9 cellular contexts compared by ENCODE assay signal in genomic region chr4:113682730-113683129, GRCh38.
DNase-seq lines count a peak whose midpoint lies in the region; ATAC-seq, FAIRE-seq and TF ChIP-seq lines count a peak whose summit lies in the region.
"Had no signal": no experiment of that assay in that cellular context is flagged by ENCODE, and none has a peak within 500 bp of the region (broad histone marks: within the 10 kb centered on the region; RNA-seq: fewer than 3 reads in every experiment).

No MANE protein-coding gene starts in this region.

- CTCF ChIA-PET in activated CD4-positive, alpha-beta T cell treated with anti-CD3 and anti-CD28 coated beads for 36 hours (lab: Charles Lee) = interaction anchor here (0.6 to 1.4 kb wide), 3 partner anchors 10 to 235 kb away, joined by 3 read pairs; no protein-coding TSS in a partner anchor

- H3K4me3 ChIP-seq in astrocyte (ENCODE audit: insufficient read depth, low read depth, low read length) = no peak overlapping the region

- H3K4me3 Mint-ChIP-seq in activated CD4-positive, alpha-beta T cell treated with anti-CD3 and anti-CD28 coated beads for 36 hours = peak overlapping the region; percentile 45
- H3K4me3 Mint-ChIP-seq in astrocyte (ENCODE audit: unreplicated experiment) (no peak overlapping the region), osteocyte (ENCODE audit: unreplicated experiment) (no peak overlapping the region)

- peak overlapping the region; percentile 42 for H3K4me2 ChIP-seq in astrocyte (ENCODE audit: low read length)

- peak overlapping the region; percentile 63 for H3K27ac ChIP-seq in astrocyte (ENCODE audit: low read depth, low read length)

- H3K36me3 ChIP-seq in astrocyte (ENCODE audit: insufficient read depth, low read length) = peaks cover 4% of the 10 kb centered on the region

- no peaks in the 10 kb centered on the region for H3K9me3 ChIP-seq in astrocyte (ENCODE audit: insufficient read depth, low read depth, low read length)

- peaks cover 27% of the 10 kb centered on the region for H3K4me1 ChIP-seq in astrocyte (ENCODE audit: insufficient read depth, low read length)

- no peak for DNase-seq in activated CD4-positive, alpha-beta T cell treated with anti-CD3 and anti-CD28 coated beads for 36 hours
- no peak for DNase-seq in activated CD4-positive, alpha-beta T cell treated with anti-CD3 and anti-CD28 coated beads, Interleukin-2, amount 50 U/mL, for 48 hours
- peak; percentile 66 for DNase-seq in astrocyte (ENCODE audit: low read depth)
- DNase-seq in osteocyte (ENCODE audit: extremely low spot score, unreplicated experiment) = no peak
- no peak for DNase-seq in mucosa of gallbladder (ENCODE audit: low spot score)
- DNase-seq in Ammon's horn (ENCODE audit: low spot score) = no peak
- DNase-seq: posterior cingulate gyrus had no signal

- POLR2A ChIA-PET in activated CD4-positive, alpha-beta T cell treated with anti-CD3 and anti-CD28 coated beads for 36 hours (lab: Charles Lee) = interaction anchor here (0.5 to 0.7 kb wide), 2 partner anchors 78 to 1409 kb away, joined by 3 to 6 read pairs; no protein-coding TSS in a partner anchor

- H3K9ac ChIP-seq in astrocyte (ENCODE audit: low read length) = peak overlapping the region; percentile 29

- H3K27me3 Mint-ChIP-seq in activated CD4-positive, alpha-beta T cell treated with anti-CD3 and anti-CD28 coated beads for 36 hours = no peaks in the 10 kb centered on the region
- H3K27me3 Mint-ChIP-seq in astrocyte (ENCODE audit: low read depth, unreplicated experiment) = no peaks in the 10 kb centered on the region
- no peaks in the 10 kb centered on the region for H3K27me3 Mint-ChIP-seq in osteocyte (ENCODE audit: unreplicated experiment)

- ATAC-seq in activated CD4-positive, alpha-beta T cell treated with anti-CD3 and anti-CD28 coated beads for 36 hours = peak; percentile 31
- peak; percentile 0 for ATAC-seq in HG03558 (IDR thresholded peaks at IDR 0.05; ENCODE audit: extremely low read depth, unreplicated experiment)
- no peak for ATAC-seq in HG03095 (IDR thresholded peaks at IDR 0.05; ENCODE audit: unreplicated experiment)

- no peak overlapping the region for H2AFZ ChIP-seq in astrocyte (ENCODE audit: low read depth, low read length)

- intact Hi-C loops in activated CD4-positive, alpha-beta T cell treated with anti-CD3 and anti-CD28 coated beads for 36 hours (cut with DNase I, micrococcal nuclease) = loop anchor here (1.0 to 10.0 kb wide), 16 partner anchors 15 to 328 kb away; no protein-coding TSS in a partner anchor

- no peaks in the 10 kb centered on the region for H3K27me3 ChIP-seq in astrocyte (ENCODE audit: insufficient read depth, low read length)

- TF ChIP-seq CTCF in astrocyte (IDR thresholded peaks at IDR 0.05; ENCODE audit: insufficient read depth, low read depth, low read length) (no peak), osteocyte (IDR thresholded peaks at IDR 0.05) (no peak)

- H3K4me1 Mint-ChIP-seq in activated CD4-positive, alpha-beta T cell treated with anti-CD3 and anti-CD28 coated beads for 36 hours = peaks cover 83% of the 10 kb centered on the region
- peaks cover 40% of the 10 kb centered on the region for H3K4me1 Mint-ChIP-seq in astrocyte (ENCODE audit: low read depth, unreplicated experiment)
- peaks cover 59% of the 10 kb centered on the region for H3K4me1 Mint-ChIP-seq in osteocyte (ENCODE audit: unreplicated experiment)

- no peak for FAIRE-seq in astrocyte (lab: Jason Lieb, UNC)

- peaks cover 13% of the 10 kb centered on the region for H3K9me3 Mint-ChIP-seq in activated CD4-positive, alpha-beta T cell treated with anti-CD3 and anti-CD28 coated beads for 36 hours (ENCODE audit: low read depth)
- H3K9me3 Mint-ChIP-seq in astrocyte (ENCODE audit: unreplicated experiment) (no peaks in the 10 kb centered on the region), osteocyte (ENCODE audit: unreplicated experiment) (peaks cover 7% of the 10 kb centered on the region)

- H4K20me1 ChIP-seq in astrocyte (ENCODE audit: insufficient read depth, low read length) = peaks cover 26% of the 10 kb centered on the region

- peaks cover 53% of the 10 kb centered on the region for H3K79me2 ChIP-seq in astrocyte (ENCODE audit: insufficient read depth, low read length)

- H3K27ac Mint-ChIP-seq in activated CD4-positive, alpha-beta T cell treated with anti-CD3 and anti-CD28 coated beads for 36 hours = peak overlapping the region; percentile 95
- no peak overlapping the region for H3K27ac Mint-ChIP-seq in astrocyte (ENCODE audit: unreplicated experiment)
- H3K27ac Mint-ChIP-seq in osteocyte (ENCODE audit: unreplicated experiment) = peak overlapping the region; percentile 69

- peaks cover 65% of the 10 kb centered on the region for H3K36me3 Mint-ChIP-seq in activated CD4-positive, alpha-beta T cell treated with anti-CD3 and anti-CD28 coated beads for 36 hours (ENCODE audit: low read depth)
- H3K36me3 Mint-ChIP-seq in astrocyte (ENCODE audit: low read depth, unreplicated experiment) (peaks cover 14% of the 10 kb centered on the region), osteocyte (ENCODE audit: unreplicated experiment) (peaks cover 10% of the 10 kb centered on the region)
